ENCODE assay signal across 13 cellular contexts in genomic region chr19:16369306-16369663, GRCh38.
"Had no signal": no experiment of that assay in that cellular context is flagged by ENCODE, and none has a peak within 500 bp of the region (broad histone marks: within the 10 kb centered on the region; RNA-seq: fewer than 3 reads in every experiment).

No MANE protein-coding gene starts in this region.

- H3K9me3 Mint-ChIP-seq: activated CD4-positive, alpha-beta T cell treated with anti-CD3 and anti-CD28 coated beads, Interleukin-2, amount 10 ng/mL, durations not matched to agents 7 days and 5 days; stimulated activated effector memory CD8-positive, alpha-beta T cell treated with anti-CD3 and anti-CD28 coated beads, Interleukin-12 subunit alpha, Interleukin-12 subunit beta, amount 100 ng/mL, for 72 hours; WTC11 had no signal

- H3K4me2 ChIP-seq: hepatocyte had no signal

- H3K9me3 ChIP-seq: adrenal gland, gastroesophageal sphincter, ovary, tibial nerve, vagina had no signal

- H3K4me3 Mint-ChIP-seq: activated CD4-positive, alpha-beta T cell treated with anti-CD3 and anti-CD28 coated beads, Interleukin-2, amount 10 ng/mL, durations not matched to agents 7 days and 5 days; stimulated activated effector memory CD8-positive, alpha-beta T cell treated with anti-CD3 and anti-CD28 coated beads, Interleukin-12 subunit alpha, Interleukin-12 subunit beta, amount 100 ng/mL, for 72 hours; WTC11 had no signal

- DNase-seq: retina had no signal

- H3K27me3 Mint-ChIP-seq: activated CD4-positive, alpha-beta T cell treated with anti-CD3 and anti-CD28 coated beads, Interleukin-2, amount 10 ng/mL, durations not matched to agents 7 days and 5 days had no signal

- ATAC-seq: gastroesophageal sphincter; stimulated activated effector memory CD8-positive, alpha-beta T cell treated with anti-CD3 and anti-CD28 coated beads, Interleukin-12 subunit alpha, Interleukin-12 subunit beta, amount 100 ng/mL, for 72 hours; WTC11 had no signal

- H3K4me3 ChIP-seq: adrenal gland, coronary artery, gastroesophageal sphincter, hepatocyte, ovary, skin epidermis, tibial nerve, vagina had no signal

- H3K27ac Mint-ChIP-seq: activated CD4-positive, alpha-beta T cell treated with anti-CD3 and anti-CD28 coated beads, Interleukin-2, amount 10 ng/mL, durations not matched to agents 7 days and 5 days; stimulated activated effector memory CD8-positive, alpha-beta T cell treated with anti-CD3 and anti-CD28 coated beads, Interleukin-12 subunit alpha, Interleukin-12 subunit beta, amount 100 ng/mL, for 72 hours; WTC11 had no signal

- H3K27me3 ChIP-seq: adrenal gland, gastroesophageal sphincter, hepatocyte, ovary, tibial nerve, vagina had no signal

- H2AFZ ChIP-seq: hepatocyte had no signal

- H3K79me2 ChIP-seq: hepatocyte had no signal

- H3K36me3 ChIP-seq: adrenal gland, ovary had no signal

- H3K27ac ChIP-seq: coronary artery, epithelial cell of prostate, gastroesophageal sphincter, hepatocyte, ovary, vagina had no signal
